Comparison of ENCODE assay signal across 8 cellular contexts in genomic region chr14:52791204-52792096, GRCh38. TPM values are rescaled to one million over a fixed set of nuclear protein-coding genes. Genes with fewer than 3 reads are reported as not detected.
A peak's percentile ranks its signal among the peaks of the same experiment; 100 is the strongest.
DNase-seq lines count a peak whose midpoint lies in the region; ATAC-seq and TF ChIP-seq lines count a peak whose summit lies in the region.

Gene GNPNAT1 (minus strand): TSS chr14:52791607. CDS start chr14:52784650, 6,957 bp downstream.

- H3K4me3 ChIP-seq in liver (ENCODE audit: low read depth in 1 of 3, low read length in 3 of 3), result peak within 1 kb of the TSS; percentile 71 to 89 (median 84)

- 2% methylated on average over 75 of the region's 75 CpGs for WGBS in liver

- no peaks in the 10 kb centered on the region for H3K9me3 ChIP-seq in liver (ENCODE audit: control insufficient read depth in 4 of 4, low read length in 3 of 4)

- peaks cover under 1 to 6% (median 4%) of the 10 kb centered on the region in 7 donors for H3K9me3 Mint-ChIP-seq in CD14-positive monocyte
- peaks cover under 1% of the 10 kb centered on the region for H3K9me3 Mint-ChIP-seq in activated CD4-positive, alpha-beta memory T cell treated with anti-CD3 and anti-CD28 coated beads for 36 hours

- CTCF ChIA-PET in activated CD4-positive, alpha-beta memory T cell treated with anti-CD3 and anti-CD28 coated beads for 36 hours (lab: Charles Lee), result interaction anchor here (0.8 kb wide), 1 partner anchor 264 kb away, joined by 3 read pairs; no protein-coding TSS in a partner anchor

- H3K9ac ChIP-seq in liver (ENCODE audit: low read depth in 1 of 2, low read length in 2 of 2), result peak within 1 kb of the TSS; percentile 84 to 94

- TF ChIP-seq RAD21 in liver (IDR thresholded peaks at IDR 0.05), result peak in 1 of 2 donors; percentile 1

- peak; percentile 69 for DNase-seq in CD14-positive monocyte (ENCODE audit: low spot score)
- peak; percentile 74 for DNase-seq in NCI-H82 treated with DMSO at 0.1 percent for 48 hours (lab: John Stamatoyannopoulos, UW; ENCODE audit: unreplicated experiment)
- DNase-seq in activated CD4-positive, alpha-beta memory T cell treated with anti-CD3 and anti-CD28 coated beads for 36 hours, result peak; percentile 88
- peak; percentile 83 to 96 for DNase-seq in dermis microvascular lymphatic vessel endothelial cell (ENCODE audit: low read depth in 2 of 2)
- DNase-seq in stimulated activated CD4-positive, alpha-beta T cell treated with anti-CD3 and anti-CD28 coated beads, Interleukin-4, amount 100 ng/mL, for 1 hour, result peak; percentile 83

- no peaks in the 10 kb centered on the region for H3K36me3 Mint-ChIP-seq in CD14-positive monocyte
- peaks cover 1% of the 10 kb centered on the region for H3K36me3 Mint-ChIP-seq in activated CD4-positive, alpha-beta memory T cell treated with anti-CD3 and anti-CD28 coated beads for 36 hours

- peak within 1 kb of the TSS; percentile 92 to 96 for H3K27ac ChIP-seq in liver (ENCODE audit: low read depth in 1 of 2, low read length in 2 of 2)

- TF ChIP-seq CTCF in CD14-positive monocyte (IDR thresholded peaks at IDR 0.05) (no peak), liver (IDR thresholded peaks at IDR 0.05; ENCODE audit: low read depth, low read length, missing input control) (no peak)

- peak within 1 kb of the TSS; percentile 71 to 92 (median 82) for H3K27ac Mint-ChIP-seq in CD14-positive monocyte
- H3K27ac Mint-ChIP-seq in activated CD4-positive, alpha-beta memory T cell treated with anti-CD3 and anti-CD28 coated beads for 36 hours, result peak within 1 kb of the TSS; percentile 54

- intact Hi-C loops in CD14-positive monocyte (cut with micrococcal nuclease), result loop anchor here (10.0 kb wide), 3 partner anchors 47 to 237 kb away; partner anchors contain the start of genes GPR137C (in 1 of the 2), STYX (in 1 of the 2) and TXNDC16 (in 1 of the 2)
- intact Hi-C loops in activated CD4-positive, alpha-beta memory T cell treated with anti-CD3 and anti-CD28 coated beads for 36 hours (cut with micrococcal nuclease), result loop anchor here (1.0 to 2.0 kb wide), 4 partner anchors 49 to 239 kb away; partner anchors contain the start of genes GPR137C, PSMC6, STYX and TXNDC16

- H3K4me3 Mint-ChIP-seq in CD14-positive monocyte, result peak within 1 kb of the TSS; percentile 92 to 94
- H3K4me3 Mint-ChIP-seq in activated CD4-positive, alpha-beta memory T cell treated with anti-CD3 and anti-CD28 coated beads for 36 hours, result peak within 1 kb of the TSS; percentile 94

- POLR2A ChIA-PET in activated CD4-positive, alpha-beta memory T cell treated with anti-CD3 and anti-CD28 coated beads for 36 hours (lab: Charles Lee), result interaction anchor here (0.6 kb wide), 2 partner anchors 15 to 33 kb away, joined by 3 to 4 read pairs; no protein-coding TSS in a partner anchor

- H3K27me3 Mint-ChIP-seq in CD14-positive monocyte (ENCODE audit: low read depth in 3 of 3), result peaks cover 1 to 12% (median 2%) of the 10 kb centered on the region in 3 donors
- no peaks in the 10 kb centered on the region for H3K27me3 Mint-ChIP-seq in activated CD4-positive, alpha-beta memory T cell treated with anti-CD3 and anti-CD28 coated beads for 36 hours

- H3K27me3 ChIP-seq in liver (ENCODE audit: control insufficient read depth in 4 of 4, insufficient read depth in 4 of 4, low read length in 3 of 4), result no peaks in the 10 kb centered on the region

- no peaks in the 10 kb centered on the region for H3K36me3 ChIP-seq in liver (ENCODE audit: control insufficient read depth in 4 of 4, insufficient read depth in 3 of 4, low read depth in 1 of 4, low read length in 3 of 4)

- ATAC-seq in GM19397 (IDR thresholded peaks at IDR 0.05; ENCODE audit: unreplicated experiment) (peak; percentile 94), HG03571 (IDR thresholded peaks at IDR 0.05; ENCODE audit: unreplicated experiment) (peak; percentile 95)

- peaks cover 3 to 18% (median 16%) of the 10 kb centered on the region in 4 donors for H3K4me1 ChIP-seq in liver (ENCODE audit: control insufficient read depth in 4 of 4, insufficient read depth in 4 of 4, low read length in 3 of 4)

- H3K4me1 Mint-ChIP-seq in CD14-positive monocyte, result peaks cover 18% of the 10 kb centered on the region
- peaks cover 41% of the 10 kb centered on the region for H3K4me1 Mint-ChIP-seq in activated CD4-positive, alpha-beta memory T cell treated with anti-CD3 and anti-CD28 coated beads for 36 hours (ENCODE audit: low read depth)

TF ChIP-seq in liver, 16 proteins besides CTCF, POLR2A, EP300 and RAD21:
- TF ChIP-seq GABPA (IDR thresholded peaks at IDR 0.05 in 1 of 2, conservative IDR thresholded peaks at IDR 0.05 in 1 of 2) (peak; percentile 25 to 83), YY1 (IDR thresholded peaks at IDR 0.05) (peak; percentile 15), HNF4A (conservative IDR thresholded peaks at IDR 0.05) (peak in 1 of 2 donors; percentile 17), ZBTB33 (IDR thresholded peaks at IDR 0.05) (no peak), SP1 (IDR thresholded peaks at IDR 0.05) (peak; percentile 45), JUND (IDR thresholded peaks at IDR 0.05) (no peak), RXRA (IDR thresholded peaks at IDR 0.05) (peak; percentile 40 to 54), FOXA1 (IDR thresholded peaks at IDR 0.05) (peak; percentile 62), TAF1 (conservative IDR thresholded peaks at IDR 0.05) (no peak), EGR1 (IDR thresholded peaks at IDR 0.05; ENCODE audit: low read depth in 2 of 2) (peak; percentile 30 to 95), FOXA2 (IDR thresholded peaks at IDR 0.05) (no peak)
- TF ChIP-seq, protein P1, sequence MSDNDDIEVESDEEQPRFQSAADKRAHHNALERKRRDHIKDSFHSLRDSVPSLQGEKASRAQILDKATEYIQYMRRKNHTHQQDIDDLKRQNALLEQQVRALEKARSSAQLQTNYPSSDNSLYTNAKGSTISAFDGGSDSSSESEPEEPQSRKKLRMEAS (IDR thresholded peaks at IDR 0.05), result peak; percentile 85
- TF ChIP-seq, protein P2, sequence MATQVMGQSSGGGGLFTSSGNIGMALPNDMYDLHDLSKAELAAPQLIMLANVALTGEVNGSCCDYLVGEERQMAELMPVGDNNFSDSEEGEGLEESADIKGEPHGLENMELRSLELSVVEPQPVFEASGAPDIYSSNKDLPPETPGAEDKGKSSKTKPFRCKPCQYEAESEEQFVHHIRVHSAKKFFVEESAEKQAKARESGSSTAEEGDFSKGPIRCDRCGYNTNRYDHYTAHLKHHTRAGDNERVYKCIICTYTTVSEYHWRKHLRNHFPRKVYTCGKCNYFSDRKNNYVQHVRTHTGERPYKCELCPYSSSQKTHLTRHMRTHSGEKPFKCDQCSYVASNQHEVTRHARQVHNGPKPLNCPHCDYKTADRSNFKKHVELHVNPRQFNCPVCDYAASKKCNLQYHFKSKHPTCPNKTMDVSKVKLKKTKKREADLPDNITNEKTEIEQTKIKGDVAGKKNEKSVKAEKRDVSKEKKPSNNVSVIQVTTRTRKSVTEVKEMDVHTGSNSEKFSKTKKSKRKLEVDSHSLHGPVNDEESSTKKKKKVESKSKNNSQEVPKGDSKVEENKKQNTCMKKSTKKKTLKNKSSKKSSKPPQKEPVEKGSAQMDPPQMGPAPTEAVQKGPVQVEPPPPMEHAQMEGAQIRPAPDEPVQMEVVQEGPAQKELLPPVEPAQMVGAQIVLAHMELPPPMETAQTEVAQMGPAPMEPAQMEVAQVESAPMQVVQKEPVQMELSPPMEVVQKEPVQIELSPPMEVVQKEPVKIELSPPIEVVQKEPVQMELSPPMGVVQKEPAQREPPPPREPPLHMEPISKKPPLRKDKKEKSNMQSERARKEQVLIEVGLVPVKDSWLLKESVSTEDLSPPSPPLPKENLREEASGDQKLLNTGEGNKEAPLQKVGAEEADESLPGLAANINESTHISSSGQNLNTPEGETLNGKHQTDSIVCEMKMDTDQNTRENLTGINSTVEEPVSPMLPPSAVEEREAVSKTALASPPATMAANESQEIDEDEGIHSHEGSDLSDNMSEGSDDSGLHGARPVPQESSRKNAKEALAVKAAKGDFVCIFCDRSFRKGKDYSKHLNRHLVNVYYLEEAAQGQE (IDR thresholded peaks at IDR 0.05), result peak; percentile 36
- TF ChIP-seq, protein P3, sequence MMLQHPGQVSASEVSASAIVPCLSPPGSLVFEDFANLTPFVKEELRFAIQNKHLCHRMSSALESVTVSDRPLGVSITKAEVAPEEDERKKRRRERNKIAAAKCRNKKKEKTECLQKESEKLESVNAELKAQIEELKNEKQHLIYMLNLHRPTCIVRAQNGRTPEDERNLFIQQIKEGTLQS (IDR thresholded peaks at IDR 0.05), result no peak

RNA-seq across cellular contexts. Expression of gene GNPNAT1, which starts in this region (rescaled TPM):
- polyA plus RNA-seq in CD14-positive monocyte, result 1 to 10 TPM; 1.9 to 3.1 TPM
- 10 to 100 TPM; 30.4 to 31.4 TPM for total RNA-seq in activated CD4-positive, alpha-beta memory T cell treated with anti-CD3 and anti-CD28 coated beads for 36 hours
- total RNA-seq in dermis microvascular lymphatic vessel endothelial cell, result 24.1 and 29.0 TPM in 2 replicates
- 10 to 100 TPM; 25.1 to 50.9 TPM for total RNA-seq in liver
- polyA plus RNA-seq in liver, result 10 to 100 TPM; 24.9 to 29.4 TPM

Comparison
In these comparisons a context has a peak if more than half of its experiments do, and no peak if none do; other contexts are left out.
1. Peak in every context shown above with its lines: DNase-seq, ATAC-seq, H3K4me3 ChIP-seq and H3K27ac ChIP-seq.
2. RNA of gene GNPNAT1 (polyA plus RNA-seq): 24.9 to 29.4 TPM in liver; 1.9 to 3.1 TPM in CD14-positive monocyte; every median in the first group is over 4 times any median in the second.